Comparison of ENCODE assay signal across 10 cellular contexts in the genomic region with DNA sequence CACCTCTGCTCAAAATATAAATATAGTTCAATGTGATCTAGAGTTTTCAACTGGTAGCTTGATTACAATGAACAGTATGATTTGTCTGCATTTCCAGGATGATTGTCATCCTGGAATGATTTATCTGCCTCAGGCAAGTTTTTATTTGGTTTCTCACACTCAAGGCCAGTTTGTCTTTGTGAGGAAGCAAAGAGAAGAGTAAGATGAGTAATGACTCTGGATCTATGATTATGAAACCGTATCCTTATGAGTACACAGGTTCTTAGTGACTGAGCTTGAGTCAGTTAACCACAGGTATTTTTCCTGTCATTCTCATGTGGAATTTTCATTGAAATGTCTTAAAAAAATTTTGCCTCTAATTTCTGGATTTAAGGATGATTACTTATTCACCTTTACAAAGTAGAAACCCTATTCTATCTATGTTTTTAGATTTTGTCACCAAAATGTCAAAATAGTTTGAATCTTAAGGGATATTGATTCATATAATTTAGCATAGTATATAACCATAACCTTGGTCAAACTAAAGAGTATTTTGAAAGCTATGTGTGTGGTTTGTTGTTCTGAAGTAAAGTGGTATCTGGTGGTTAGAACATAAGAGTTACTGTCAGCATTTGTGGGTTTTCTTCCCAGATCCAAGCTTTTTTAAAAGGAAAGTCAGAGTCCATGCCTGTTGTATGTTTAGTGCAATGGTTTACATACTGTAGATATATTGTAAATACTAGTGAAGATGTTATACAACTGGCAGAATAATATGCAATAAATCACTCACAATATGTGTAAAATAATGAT.
A peak's percentile ranks its signal among the peaks of the same experiment; 100 is the strongest.
DNase-seq lines count a peak whose midpoint lies in the region; ATAC-seq, FAIRE-seq and TF ChIP-seq lines count a peak whose summit lies in the region.
"Had no signal": no experiment of that assay in that cellular context is flagged by ENCODE, and none has a peak within 500 bp of the region (broad histone marks: within the 10 kb centered on the region; RNA-seq: fewer than 3 reads in every experiment).

No MANE protein-coding gene starts in this region.

- no peaks in the 10 kb centered on the region for H3K4me1 Mint-ChIP-seq in CD4-positive, alpha-beta T cell (ENCODE audit: low read depth)
- H3K4me1 Mint-ChIP-seq in H9 = peaks cover 0 to 6% of the 10 kb centered on the region in 2 experiments; a peak in 2 of 4 replicates

- intact Hi-C loops in IMR-90 (cut with micrococcal nuclease) (loop anchor here (5.0 kb wide), 1 partner anchor 147 kb away; a partner anchor contains a TSS), kidney (cut with DNase I) (no loop called here)
- intact Hi-C loops in CD4-positive, alpha-beta T cell (cut with DNase I, micrococcal nuclease) = no loop called here

- H3K4me1 ChIP-seq in IMR-90 (ENCODE audit: control insufficient read depth, insufficient read depth, low read length) (peaks cover 7% of the 10 kb centered on the region), adipocyte (ENCODE audit: control insufficient read depth, insufficient read depth, low read length) (peaks cover 39% of the 10 kb centered on the region), kidney (ENCODE audit: control insufficient read depth in 1 of 2, insufficient read depth in 1 of 2, low read depth in 1 of 2, low read length in 2 of 2) (no peaks in the 10 kb centered on the region), H9 (ENCODE audit: insufficient read depth, low read length) (peaks cover 4% of the 10 kb centered on the region)

- H3K36me3 ChIP-seq in IMR-90 (ENCODE audit: control insufficient read depth, insufficient read depth, low read length) (no peaks in the 10 kb centered on the region), adipocyte (ENCODE audit: control insufficient read depth, insufficient read depth, low read length, severe bottlenecking) (no peaks in the 10 kb centered on the region), kidney (ENCODE audit: control insufficient read depth in 1 of 2, insufficient read depth in 2 of 2, low read length in 2 of 2) (no peaks in the 10 kb centered on the region)

- H2BK120ac ChIP-seq in IMR-90 (ENCODE audit: low read depth, low read length) (peak overlapping the region; percentile 17; the same call in 1 of the 2 replicates), H9 (ENCODE audit: low read depth, low read length, poor library complexity, severe bottlenecking) (no peak overlapping the region)

- peak overlapping the region in 1 of 2 experiments; percentile 55; a peak in 1 of 4 replicates for H4K8ac ChIP-seq in IMR-90 (ENCODE audit: low read depth in 2 of 2, low read length in 2 of 2)
- H4K8ac ChIP-seq in H9 (replicated peaks; ENCODE audit: insufficient read length, low read depth, low read length) = no peak overlapping the region

- TF ChIP-seq POLR2A in IMR-90 (IDR thresholded peaks at IDR 0.05; ENCODE audit: low read depth, low read length) = no peak

- H3T11ph ChIP-seq in H9 (ENCODE audit: low read length) = no peak overlapping the region

- H4K5ac ChIP-seq in IMR-90 (ENCODE audit: low read depth, low read length) = no peak overlapping the region
- no peak overlapping the region for H4K5ac ChIP-seq in H9 (ENCODE audit: insufficient read length, low read depth, low read length)

- H2BK15ac ChIP-seq in IMR-90 (ENCODE audit: low read depth, low read length) = no peak overlapping the region; the same call in 2 of the 3 replicates
- H2BK15ac ChIP-seq in H9 (ENCODE audit: low read depth, low read length) = no peak overlapping the region

- no peak overlapping the region for H3K4me3 ChIP-seq in IMR-90 (ENCODE audit: insufficient read depth, low read depth, low read length)
- peak overlapping the region; percentile 25 for H3K4me3 ChIP-seq in adipocyte (ENCODE audit: low read length)
- no peak overlapping the region for H3K4me3 ChIP-seq in kidney (ENCODE audit: low read length in 2 of 2)

- DNase-seq in AG08396 (ENCODE audit: low spot score) (peak; percentile 45), IMR-90 (peak; percentile 98), adipocyte (ENCODE audit: low read depth) (peak; percentile 95), kidney (no peak), H9 (no peak), NCI-H345 treated with DMSO at 0.1 percent for 48 hours (lab: John Stamatoyannopoulos, UW; ENCODE audit: unreplicated experiment) (no peak)
- DNase-seq in CD4-positive, alpha-beta T cell = no peak
- DNase-seq: DMS 273 treated with DMSO at 0.1 percent for 48 hours; stimulated activated naive CD4-positive, alpha-beta T cell treated with Interleukin-2 at 50 U/mL for 16 hours had no signal

- H2AFZ ChIP-seq in IMR-90 (replicated peaks; ENCODE audit: low read length, poor library complexity) (no peak overlapping the region), H9 (ENCODE audit: low read length) (no peak overlapping the region)

- H3K18ac ChIP-seq in IMR-90 (ENCODE audit: low read depth, low read length) (no peak overlapping the region), H9 (ENCODE audit: insufficient read length, low read depth, low read length) (no peak overlapping the region)

- H3K23ac ChIP-seq in IMR-90 (ENCODE audit: low read depth, low read length) (no peak overlapping the region), H9 (ENCODE audit: insufficient read length, low read depth, low read length) (no peak overlapping the region)

- peak overlapping the region; percentile 61; the same call in 1 of the 2 replicates for H3K56ac ChIP-seq in IMR-90 (ENCODE audit: extremely low read depth, insufficient read depth, low read length)
- H3K56ac ChIP-seq in H9 (ENCODE audit: insufficient read length, low read depth, low read length) = no peak overlapping the region

- peak; percentile 75 for ATAC-seq in IMR-90 (ENCODE audit: low read depth)
- no peak for ATAC-seq in CD4-positive, alpha-beta T cell (ENCODE audit: poor library complexity)
- no peak for ATAC-seq in activated CD4-positive, CD25-positive, alpha-beta regulatory T cell treated with anti-CD3 and anti-CD28 coated beads, Interleukin-2, amount 50 U/mL, for 24 hours

- no peaks in the 10 kb centered on the region for H3K9me3 ChIP-seq in IMR-90 (ENCODE audit: control insufficient read depth, insufficient read depth, low read length)
- H3K9me3 ChIP-seq in adipocyte (ENCODE audit: control insufficient read depth, low read length) = no peaks in the 10 kb centered on the region
- H3K9me3 ChIP-seq in kidney (ENCODE audit: control insufficient read depth in 1 of 2, low read length in 2 of 2) = no peaks in the 10 kb centered on the region
- no peaks in the 10 kb centered on the region for H3K9me3 ChIP-seq in CD4-positive, alpha-beta T cell (ENCODE audit: control insufficient read depth, low read length)
- H3K9me3 ChIP-seq in H9 (ENCODE audit: control insufficient read depth, low read depth, low read length) = no peaks in the 10 kb centered on the region

- no peaks in the 10 kb centered on the region for H3K9me1 ChIP-seq in IMR-90 (ENCODE audit: insufficient read depth, low read length)

- H3K4ac ChIP-seq in IMR-90 (ENCODE audit: low read depth, low read length) (no peak overlapping the region), H9 (ENCODE audit: low read depth, low read length) (no peak overlapping the region)

- H2BK12ac ChIP-seq in H9 (ENCODE audit: insufficient read length, low read depth, low read length) = no peak overlapping the region

- H3K4me3 Mint-ChIP-seq in CD4-positive, alpha-beta T cell = no peak overlapping the region
- H3K4me3 Mint-ChIP-seq in H9 = no peak overlapping the region

- H4K91ac ChIP-seq in IMR-90 (ENCODE audit: insufficient read depth, low read depth, low read length) = no peak overlapping the region
- no peak overlapping the region for H4K91ac ChIP-seq in H9 (ENCODE audit: insufficient read length, low read depth, low read length)

- CTCF ChIA-PET in IMR-90 (lab: Yijun Ruan, JAX) = interaction anchor here (0.7 to 0.9 kb wide), 2 partner anchors 44 to 202 kb away, joined by 3 read pairs; no protein-coding TSS in a partner anchor
- CTCF ChIA-PET in CD4-positive, alpha-beta T cell (lab: Charles Lee) = no interaction called here

- no peak overlapping the region for H2AK9ac ChIP-seq in IMR-90 (replicated peaks; ENCODE audit: low read depth, low read length, poor library complexity)

- no peak overlapping the region; the same call in 1 of the 2 replicates for H2BK20ac ChIP-seq in IMR-90 (ENCODE audit: low read depth, low read length)
- no peak overlapping the region for H2BK20ac ChIP-seq in H9 (ENCODE audit: low read depth, low read length, poor library complexity, severe bottlenecking)

- H3K23me2 ChIP-seq in H9 (ENCODE audit: insufficient read length, low read depth, low read length, poor library complexity, severe bottlenecking) = no peaks in the 10 kb centered on the region

- H3K27ac Mint-ChIP-seq in CD4-positive, alpha-beta T cell = no peak overlapping the region
- H3K27ac Mint-ChIP-seq in H9 = no peak overlapping the region

- peaks cover 13 to 35% of the 10 kb centered on the region in 2 experiments; a peak in 3 of 4 replicates for H3K79me1 ChIP-seq in IMR-90 (ENCODE audit: low read depth in 1 of 2, low read length in 2 of 2)
- no peaks in the 10 kb centered on the region for H3K79me1 ChIP-seq in H9 (ENCODE audit: insufficient read depth, low read depth, low read length, poor library complexity, severe bottlenecking)

- POLR2A ChIA-PET in IMR-90 (lab: Charles Lee; ENCODE audit: unreplicated experiment) = interaction anchor here (1.0 kb wide), 1 partner anchor 145 kb away, joined by 3 read pairs; no protein-coding TSS in a partner anchor
- POLR2A ChIA-PET in CD4-positive, alpha-beta T cell (lab: Charles Lee) = no interaction called here

- FAIRE-seq in kidney (lab: Jason Lieb, UNC) = peak; percentile 32

- no TSS peak for BruUV-seq in IMR-90 (replicated peaks; lab: Mats Ljungman, UMichigan)

- TF ChIP-seq RAD21 in IMR-90 (IDR thresholded peaks at IDR 0.05; ENCODE audit: low read length) = peak; percentile 15; the same call in 1 of the 2 replicates

- no peaks in the 10 kb centered on the region for H3K27me3 ChIP-seq in IMR-90 (ENCODE audit: control insufficient read depth, insufficient read depth, low read length)
- no peaks in the 10 kb centered on the region for H3K27me3 ChIP-seq in adipocyte (replicated peaks; ENCODE audit: control insufficient read depth, insufficient read depth, low read length)
- no peaks in the 10 kb centered on the region for H3K27me3 ChIP-seq in CD4-positive, alpha-beta T cell (ENCODE audit: control insufficient read depth, insufficient read depth, low read length)
- H3K27me3 ChIP-seq in H9 (ENCODE audit: insufficient read depth, low read length) = no peaks in the 10 kb centered on the region

- peaks cover 6% of the 10 kb centered on the region for H3K9me3 Mint-ChIP-seq in CD4-positive, alpha-beta T cell
- H3K9me3 Mint-ChIP-seq in H9 = no peaks in the 10 kb centered on the region

- H4K20me1 ChIP-seq in IMR-90 (ENCODE audit: insufficient read depth, low read length) (no peaks in the 10 kb centered on the region), H9 (ENCODE audit: control insufficient read depth, insufficient read depth, insufficient read length) (no peaks in the 10 kb centered on the region)

- H2AK5ac ChIP-seq in IMR-90 (ENCODE audit: low read depth, low read length) = no peak overlapping the region; the same call in 1 of the 2 replicates
- no peak overlapping the region for H2AK5ac ChIP-seq in H9 (ENCODE audit: insufficient read length, low read length)

- H2BK5ac ChIP-seq in IMR-90 (ENCODE audit: low read depth, low read length, poor library complexity, severe bottlenecking) (peak overlapping the region; percentile 89), H9 (ENCODE audit: insufficient read length, low read length) (no peak overlapping the region)

- H3K27ac ChIP-seq in IMR-90 (ENCODE audit: insufficient read depth, low read length) (peak overlapping the region; percentile 33; the same call in 1 of the 2 replicates), kidney (ENCODE audit: low read depth in 2 of 2, low read length in 2 of 2) (no peak overlapping the region), H9 (ENCODE audit: insufficient read length, low read depth, low read length) (no peak overlapping the region)
- no peak overlapping the region for H3K27ac ChIP-seq in CD4-positive, alpha-beta T cell (ENCODE audit: low read depth, low read length)

- no peaks in the 10 kb centered on the region for H3K27me3 Mint-ChIP-seq in CD4-positive, alpha-beta T cell
- no peaks in the 10 kb centered on the region for H3K27me3 Mint-ChIP-seq in H9 (ENCODE audit: low read depth)

- TF ChIP-seq CTCF in IMR-90 (conservative IDR thresholded peaks at IDR 0.05; ENCODE audit: low read depth, low read length) (no peak), kidney (IDR thresholded peaks at IDR 0.05; ENCODE audit: borderline replicate concordance, extremely low read depth, insufficient read depth) (no peak), H9 (conservative IDR thresholded peaks at IDR 0.05) (no peak)
- TF ChIP-seq CTCF in CD4-positive, alpha-beta T cell (IDR thresholded peaks at IDR 0.05) = no peak

- H3K36me3 Mint-ChIP-seq in CD4-positive, alpha-beta T cell (ENCODE audit: low read depth) = no peaks in the 10 kb centered on the region
- 0 out of 7 replicates have a peak, but pooled peaks cover 0 to under 1% (median 0%) of the 10 kb centered on the region in 3 experiments for H3K36me3 Mint-ChIP-seq in H9 (ENCODE audit: insufficient read depth in 1 of 3, low read depth in 3 of 3)

- in situ Hi-C loops in IMR-90 (cut with MboI; ENCODE audit: low sequenced_read_pairs) = no loop called here

- H3K79me2 ChIP-seq in H9 (ENCODE audit: insufficient read depth, low read length) = no peaks in the 10 kb centered on the region; the same call in 1 of the 2 replicates

- H3K4me2 ChIP-seq in IMR-90 (ENCODE audit: low read depth, low read length) (peak overlapping the region; percentile 61; the same call in 1 of the 2 replicates), H9 (ENCODE audit: insufficient read depth, insufficient read length, low read length) (no peak overlapping the region)

- dilution Hi-C loops in IMR-90 (cut with HindIII; ENCODE audit: low sequenced_read_pairs, unreplicated experiment) = no loop called here

- H3K9ac ChIP-seq in IMR-90 (ENCODE audit: low read depth, low read length) (no peak overlapping the region), adipocyte (ENCODE audit: low read length) (peak overlapping the region; percentile 36), kidney (ENCODE audit: low read length in 2 of 2) (no peak overlapping the region), H9 (ENCODE audit: extremely low read depth, insufficient read length, low read length) (no peak overlapping the region)

- WGBS in IMR-90 (ENCODE audit: extremely low coverage in 2 of 2, insufficient read length in 1 of 2), 2 experiments = no CpG with 5 or more reads among the region's 1 CpG
- WGBS in H9 (ENCODE audit: extremely low coverage, insufficient read length, low lambda C conversion rate) = no CpG with 5 or more reads among the region's 1 CpG

- H3K14ac ChIP-seq in IMR-90 (replicated peaks; ENCODE audit: low read depth, low read length) = no peak overlapping the region
- H3K14ac ChIP-seq in H9 (ENCODE audit: insufficient read depth, low read length) = no peak overlapping the region

Comparison
In these comparisons a context has a peak if more than half of its experiments do, and no peak if none do; other contexts are left out.
1. DNase-seq: peak in AG08396 (single experiment), IMR-90 (single experiment) and adipocyte (single experiment); none in kidney (single experiment), CD4-positive, alpha-beta T cell (0 of 10), H9 (single experiment) and NCI-H345 treated with DMSO at 0.1 percent for 48 hours (single experiment).